In genomic region chr2:80266231-80266630, GRCh38 we compare ENCODE assay signal across 29 cellular contexts. TPM values are rescaled to one million over a fixed set of nuclear protein-coding genes. Genes with fewer than 3 reads are reported as not detected.
DNase-seq lines count a peak whose midpoint lies in the region; ATAC-seq and TF ChIP-seq lines count a peak whose summit lies in the region.
"Had no signal": no experiment of that assay in that cellular context is flagged by ENCODE, and none has a peak within 500 bp of the region (broad histone marks: within the 10 kb centered on the region; RNA-seq: fewer than 3 reads in every experiment).

No MANE protein-coding gene starts in this region.

- DNase-seq in Right ventricle myocardium inferior (ENCODE audit: missing footprints): peak; percentile 31
- no peak for DNase-seq in left ventricle myocardium inferior
- peak; percentile 8 for DNase-seq in middle frontal gyrus (ENCODE audit: extremely low spot score, low spot score)
- DNase-seq in posterior cingulate gyrus: peak in 8 of 10 donors; percentile 19 to 90 (median 44)
- no peak for DNase-seq in aorta
- no peak for DNase-seq in Ammon's horn (ENCODE audit: low spot score)
- no peak for DNase-seq in stimulated activated effector memory CD8-positive, alpha-beta T cell treated with anti-CD3 and anti-CD28 coated beads, Interleukin-12 subunit alpha, Interleukin-12 subunit beta, amount 100 ng/mL, for 72 hours (ENCODE audit: low spot score in 2 of 2)
- DNase-seq: AML-193; BE2C; C1 segment of cervical spinal cord; CD4-positive, alpha-beta memory T cell; CD4-positive, CD25-positive, alpha-beta regulatory T cell; CD8-positive, alpha-beta memory T cell; COR-L47; DMS 273 treated with DMSO at 0.1 percent for 48 hours; DMS153; DMS53; DMS79; DND-41; EL; GDM1 had no signal

- H3K9me3 Mint-ChIP-seq in stimulated activated effector memory CD8-positive, alpha-beta T cell treated with anti-CD3 and anti-CD28 coated beads, Interleukin-12 subunit alpha, Interleukin-12 subunit beta, amount 100 ng/mL, for 72 hours: peaks cover 18% of the 10 kb centered on the region

- H3K9me3 ChIP-seq in left ventricle myocardium inferior (replicated peaks): no peaks in the 10 kb centered on the region
- no peaks in the 10 kb centered on the region for H3K9me3 ChIP-seq in aorta (ENCODE audit: control insufficient read depth, low read length)
- H3K9me3 ChIP-seq: BE2C had no signal

- H3K4me3 ChIP-seq in left ventricle myocardium inferior: no peak overlapping the region
- H3K4me3 ChIP-seq in aorta (ENCODE audit: low read length in 2 of 2): no peak overlapping the region
- H3K4me3 ChIP-seq: A549, BLaER1, GM12878 had no signal

- no peak overlapping the region for H3K4me3 Mint-ChIP-seq in stimulated activated effector memory CD8-positive, alpha-beta T cell treated with anti-CD3 and anti-CD28 coated beads, Interleukin-12 subunit alpha, Interleukin-12 subunit beta, amount 100 ng/mL, for 72 hours
- H3K4me3 Mint-ChIP-seq: CD14-positive monocyte; CD4-positive, alpha-beta memory T cell; CD8-positive, alpha-beta memory T cell had no signal

- intact Hi-C loops in Right ventricle myocardium inferior (cut with DNase I) (no loop called here), left ventricle myocardium inferior (cut with micrococcal nuclease) (no loop called here), posterior cingulate gyrus (cut with DNase I) (no loop called here), aorta (cut with DNase I) (no loop called here)

- no peak overlapping the region for H3K27ac Mint-ChIP-seq in stimulated activated effector memory CD8-positive, alpha-beta T cell treated with anti-CD3 and anti-CD28 coated beads, Interleukin-12 subunit alpha, Interleukin-12 subunit beta, amount 100 ng/mL, for 72 hours
- H3K27ac Mint-ChIP-seq: CD4-positive, alpha-beta memory T cell; CD4-positive, CD25-positive, alpha-beta regulatory T cell; CD8-positive, alpha-beta memory T cell had no signal

- no peak for ATAC-seq in Right ventricle myocardium inferior
- peak; percentile 11 for ATAC-seq in aorta (ENCODE audit: low FRiP score)
- ATAC-seq in HG02798 (IDR thresholded peaks at IDR 0.05; ENCODE audit: poor library complexity, unreplicated experiment): no peak
- no peak for ATAC-seq in stimulated activated effector memory CD8-positive, alpha-beta T cell treated with anti-CD3 and anti-CD28 coated beads, Interleukin-12 subunit alpha, Interleukin-12 subunit beta, amount 100 ng/mL, for 72 hours
- ATAC-seq: A549, GM12878 had no signal

- H3K36me3 ChIP-seq in left ventricle myocardium inferior (no peaks in the 10 kb centered on the region), aorta (ENCODE audit: control insufficient read depth in 1 of 2, insufficient read depth in 2 of 2, low read length in 1 of 2) (no peaks in the 10 kb centered on the region)
- H3K36me3 ChIP-seq: BE2C, BLaER1 had no signal

- no peaks in the 10 kb centered on the region for H3K4me1 ChIP-seq in left ventricle myocardium inferior
- H3K4me1 ChIP-seq in aorta (ENCODE audit: control insufficient read depth in 1 of 2, insufficient read depth in 2 of 2, low read length in 2 of 2): no peaks in the 10 kb centered on the region
- H3K4me1 ChIP-seq: A549, BE2C, BLaER1 had no signal

- H3K4me1 Mint-ChIP-seq in stimulated activated effector memory CD8-positive, alpha-beta T cell treated with anti-CD3 and anti-CD28 coated beads, Interleukin-12 subunit alpha, Interleukin-12 subunit beta, amount 100 ng/mL, for 72 hours: no peaks in the 10 kb centered on the region
- H3K4me1 Mint-ChIP-seq: CD14-positive monocyte; CD4-positive, alpha-beta memory T cell; CD4-positive, CD25-positive, alpha-beta regulatory T cell; CD8-positive, alpha-beta memory T cell had no signal

- WGBS in aorta, 2 donors: 80 to 82% methylated on average over 6 of the region's 6 CpGs

- no peaks in the 10 kb centered on the region for H3K36me3 Mint-ChIP-seq in stimulated activated effector memory CD8-positive, alpha-beta T cell treated with anti-CD3 and anti-CD28 coated beads, Interleukin-12 subunit alpha, Interleukin-12 subunit beta, amount 100 ng/mL, for 72 hours
- H3K36me3 Mint-ChIP-seq: CD14-positive monocyte; CD4-positive, alpha-beta memory T cell; CD4-positive, CD25-positive, alpha-beta regulatory T cell had no signal

- H3K27ac ChIP-seq in left ventricle myocardium inferior (replicated peaks) (no peak overlapping the region), aorta (ENCODE audit: low read depth in 1 of 2, low read length in 2 of 2) (no peak overlapping the region)
- H3K27ac ChIP-seq: 22Rv1, A549, BLaER1 had no signal

- H3K27me3 ChIP-seq in left ventricle myocardium inferior (ENCODE audit: low read depth) (peaks cover 5% of the 10 kb centered on the region), aorta (ENCODE audit: control insufficient read depth in 1 of 2, insufficient read depth in 2 of 2, low read length in 1 of 2) (no peaks in the 10 kb centered on the region)
- H3K27me3 ChIP-seq: BE2C, BLaER1 had no signal

- TF ChIP-seq CTCF in left ventricle myocardium inferior (IDR thresholded peaks at IDR 0.05; ENCODE audit: borderline replicate concordance): no peak

RNA-seq across cellular contexts. Expression of gene LRRTM1, which starts 38.3 kb away (rescaled TPM):
- total RNA-seq in Right ventricle myocardium inferior (0.68 TPM), left ventricle myocardium inferior (0.11 TPM), aorta (under 1 TPM; 0.19 to 0.39 TPM)
- polyA plus RNA-seq in aorta: not detected
- total RNA-seq: A172; CD4-positive, alpha-beta memory T cell; CD4-positive, CD25-positive, alpha-beta regulatory T cell; CD8-positive, alpha-beta memory T cell; Daoy; GM12878 had no signal
- polyA plus RNA-seq: A549; CD14-positive monocyte; CD4-positive, alpha-beta memory T cell; CD4-positive, CD25-positive, alpha-beta regulatory T cell; CD8-positive, alpha-beta memory T cell; GM12878 had no signal

Comparison
In these comparisons a context has a peak if more than half of its experiments do, and no peak if none do; other contexts are left out.
1. DNase-seq: peak in Right ventricle myocardium inferior (single experiment), middle frontal gyrus (single experiment) and posterior cingulate gyrus (8 of 10); none in left ventricle myocardium inferior (single experiment), aorta (0 of 2), Ammon's horn (single experiment) and stimulated activated effector memory CD8-positive, alpha-beta T cell treated with anti-CD3 and anti-CD28 coated beads, Interleukin-12 subunit alpha, Interleukin-12 subunit beta, amount 100 ng/mL, for 72 hours (0 of 2).